Comparison of ENCODE assay signal across 24 cellular contexts in genomic region chr13:92589955-92590354, GRCh38.
"Had no signal": no experiment of that assay in that cellular context is flagged by ENCODE, and none has a peak within 500 bp of the region (broad histone marks: within the 10 kb centered on the region; RNA-seq: fewer than 3 reads in every experiment).

No MANE protein-coding gene starts in this region.

- H3K4me1 Mint-ChIP-seq: activated CD4-positive, alpha-beta T cell treated with anti-CD3 and anti-CD28 coated beads, Interleukin-2, amount 10 ng/mL, durations not matched to agents 7 days and 5 days; activated naive CD8-positive, alpha-beta T cell treated with anti-CD3 and anti-CD28 coated beads, Interleukin-2, amount 50 U/mL, for 24 hours had no signal

- H3K27me3 Mint-ChIP-seq: activated CD4-positive, alpha-beta memory T cell treated with anti-CD3 and anti-CD28 coated beads for 36 hours; activated CD4-positive, alpha-beta T cell treated with anti-CD3 and anti-CD28 coated beads, Interleukin-2, amount 10 ng/mL, durations not matched to agents 7 days and 5 days; activated naive CD8-positive, alpha-beta T cell treated with anti-CD3 and anti-CD28 coated beads, Interleukin-2, amount 50 U/mL, for 24 hours had no signal

- H3K27ac ChIP-seq: ascending aorta, SK-N-MC, VCaP had no signal

- H3K36me3 Mint-ChIP-seq: activated CD4-positive, alpha-beta memory T cell treated with anti-CD3 and anti-CD28 coated beads for 36 hours had no signal

- H3K4me3 Mint-ChIP-seq: activated CD4-positive, alpha-beta memory T cell treated with anti-CD3 and anti-CD28 coated beads for 36 hours; activated CD4-positive, alpha-beta T cell treated with anti-CD3 and anti-CD28 coated beads, Interleukin-2, amount 10 ng/mL, durations not matched to agents 7 days and 5 days; activated naive CD8-positive, alpha-beta T cell treated with anti-CD3 and anti-CD28 coated beads, Interleukin-2, amount 50 U/mL, for 24 hours; activated T-cell treated with anti-CD3 and anti-CD28 coated beads, Interleukin-2, amount 50 U/mL, for 4 hours had no signal

- H3K36me3 ChIP-seq: ascending aorta had no signal

- H3K4me3 ChIP-seq: ascending aorta, SK-N-MC had no signal

- H3K27me3 ChIP-seq: ascending aorta had no signal

- H3K27ac Mint-ChIP-seq: activated CD4-positive, alpha-beta memory T cell treated with anti-CD3 and anti-CD28 coated beads for 36 hours; activated CD4-positive, alpha-beta T cell treated with anti-CD3 and anti-CD28 coated beads, Interleukin-2, amount 10 ng/mL, durations not matched to agents 7 days and 5 days; activated naive CD4-positive, alpha-beta T cell treated with anti-CD3 and anti-CD28 coated beads, Interleukin-2, amount 50 U/mL, for 72 hours; activated naive CD8-positive, alpha-beta T cell treated with anti-CD3 and anti-CD28 coated beads, Interleukin-2, amount 50 U/mL, for 24 hours had no signal

- H3K4me1 ChIP-seq: ascending aorta had no signal

- DNase-seq: activated CD4-positive, alpha-beta memory T cell treated with anti-CD3 and anti-CD28 coated beads for 36 hours; activated CD4-positive, alpha-beta T cell treated with anti-CD3 and anti-CD28 coated beads, Interleukin-2, amount 10 ng/mL, durations not matched to agents 7 days and 5 days; activated CD4-positive, CD25-positive, alpha-beta regulatory T cell; activated CD8-positive, alpha-beta memory T cell treated with anti-CD3 and anti-CD28 coated beads for 24 hours; activated effector memory CD4-positive, alpha-beta T cell treated with anti-CD3 and anti-CD28 coated beads, Interleukin-2, amount 50 U/mL, for 16 hours; activated naive CD4-positive, alpha-beta T cell treated with Interleukin-2 at 50 U/mL for 16 hours; activated naive CD8-positive, alpha-beta T cell treated with anti-CD3 and anti-CD28 coated beads, Interleukin-2, amount 50 U/mL, for 24 hours; activated T-cell treated with anti-CD3 and anti-CD28 coated beads, Interleukin-2, amount 50 U/mL, for 4 hours; amniotic stem cell; Kasumi-1; KBM-7; NCI-H1048; NCI-H2081; NCI-H2171; NCI-H2227 treated with DMSO at 0.1 percent for 48 hours; NCI-H510A; NCI-H526 treated with DMSO at 0.1 percent for 48 hours; NCI-H82; RPMI8226; T-helper 1 cell had no signal
